In the genomic region with DNA sequence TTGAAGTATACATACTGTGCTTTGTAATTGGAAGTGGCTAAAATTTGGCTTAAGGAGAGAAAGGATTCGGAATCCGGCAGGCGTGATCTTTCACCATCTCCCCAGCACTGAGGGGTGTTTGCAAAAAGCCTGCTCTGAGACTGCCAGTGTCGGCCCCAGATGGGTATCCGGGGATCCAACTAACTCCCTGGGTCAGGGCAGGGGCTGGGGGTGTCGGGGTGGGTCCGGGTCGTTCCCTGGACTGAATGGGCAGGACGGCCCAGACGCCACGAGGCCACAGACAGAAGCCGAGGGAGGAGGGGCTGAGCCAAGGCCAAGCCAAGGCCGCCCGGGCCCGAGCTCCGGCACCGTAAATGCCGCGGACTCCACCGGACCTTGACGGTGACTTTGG, we compare ENCODE assay signal across 8 cellular contexts. TPM values are rescaled to one million over a fixed set of nuclear protein-coding genes. Genes with fewer than 3 reads are reported as not detected.
DNase-seq lines count a peak whose midpoint lies in the region; ATAC-seq and TF ChIP-seq lines count a peak whose summit lies in the region.

No MANE protein-coding gene starts in this region.

- no peaks in the 10 kb centered on the region for H3K9me3 Mint-ChIP-seq in activated B cell treated with CpG ODN at 0.5 μM for 24 hours

- peaks cover 0 to 44% (median 42%) of the 10 kb centered on the region in 9 donors for H3K36me3 ChIP-seq in heart right ventricle

- peak; percentile 19 for ATAC-seq in GM18868 (IDR thresholded peaks at IDR 0.05; ENCODE audit: unreplicated experiment)
- ATAC-seq in HG02943 (IDR thresholded peaks at IDR 0.05; ENCODE audit: low read depth, unreplicated experiment) = peak; percentile 14
- peak; percentile 11 for ATAC-seq in activated B cell treated with CpG ODN at 0.5 μM for 24 hours (ENCODE audit: low read depth)
- ATAC-seq in heart right ventricle = peak; percentile 24 to 61 (median 48)

- WGBS in heart right ventricle, 2 donors = 0 to 1% methylated on average over 21 of the region's 21 CpGs

- DNase-seq in activated B cell treated with CpG ODN at 0.5 μM for 24 hours (no peak), heart right ventricle (no peak), skeletal muscle cell (ENCODE audit: low read depth) (no peak), DMS53 (lab: John Stamatoyannopoulos, UW) (no peak), NOMO-1 treated with DMSO at 0.1 percent for 48 hours (lab: John Stamatoyannopoulos, UW; ENCODE audit: unreplicated experiment) (no peak)
- no peak for DNase-seq in effector CD8-positive, alpha-beta T cell (lab: John Stamatoyannopoulos, UW)

- TF ChIP-seq CTCF in activated B cell treated with CpG ODN at 0.5 μM for 24 hours (IDR thresholded peaks at IDR 0.05) = no peak
- no peak for TF ChIP-seq CTCF in heart right ventricle (IDR thresholded peaks at IDR 0.05)

- CTCF ChIA-PET in activated B cell treated with CpG ODN at 0.5 μM for 24 hours (lab: Charles Lee) = interaction anchor here (1.6 to 4.0 kb wide), 3 partner anchors 9 to 17 kb away, joined by 6 to 37 read pairs (median 8); a partner anchor contains a TSS

- peak overlapping the region; percentile 76 to 95 (median 90) for H3K27ac ChIP-seq in heart right ventricle

- H3K27ac Mint-ChIP-seq in activated B cell treated with CpG ODN at 0.5 μM for 24 hours = peak overlapping the region; percentile 90

- peak overlapping the region; percentile 88 for H3K4me3 Mint-ChIP-seq in activated B cell treated with CpG ODN at 0.5 μM for 24 hours

- intact Hi-C loops in activated B cell treated with CpG ODN at 0.5 μM for 24 hours (cut with micrococcal nuclease) = loop anchor here (5.0 kb wide), 1 partner anchor 540 kb away; no protein-coding TSS in a partner anchor
- intact Hi-C loops in heart right ventricle (cut with DNase I) = loop anchor here in 3 of 10 donors (2.0 to 10.0 kb wide), 3 partner anchors 70 to 222 kb away; a partner anchor contains a TSS

- no peaks in the 10 kb centered on the region for H3K27me3 Mint-ChIP-seq in activated B cell treated with CpG ODN at 0.5 μM for 24 hours

- H3K4me3 ChIP-seq in heart right ventricle (peak overlapping the region; percentile 51 to 95 (median 92)), skeletal muscle cell (ENCODE audit: low read depth, low read length) (peak overlapping the region; percentile 88)

- peaks cover 38% of the 10 kb centered on the region for H3K36me3 Mint-ChIP-seq in activated B cell treated with CpG ODN at 0.5 μM for 24 hours (ENCODE audit: low read depth)

- peaks cover 27 to 61% (median 56%) of the 10 kb centered on the region in 9 donors for H3K4me1 ChIP-seq in heart right ventricle

- POLR2A ChIA-PET in activated B cell treated with CpG ODN at 0.5 μM for 24 hours (lab: Charles Lee) = interaction anchor here (0.5 to 5.2 kb wide), 20 partner anchors 11 to 1643 kb away, joined by 3 to 124 read pairs (median 6); a partner anchor contains a TSS

- no peaks in the 10 kb centered on the region for H3K27me3 ChIP-seq in heart right ventricle

- H3K4me1 Mint-ChIP-seq in activated B cell treated with CpG ODN at 0.5 μM for 24 hours = peaks cover 61% of the 10 kb centered on the region

- no peaks in the 10 kb centered on the region for H3K9me3 ChIP-seq in heart right ventricle

RNA-seq across cellular contexts. Expression of a gene that starts 0.3 kb away (rescaled TPM):
- total RNA-seq in activated B cell treated with CpG ODN at 0.5 μM for 24 hours (225 and 227 TPM in 2 replicates), heart right ventricle (100 to 1,000 TPM in 3 of 10 donors, 10 to 100 TPM in 7; 60.3 to 178 (median 83.7) TPM)
- 100 to 1,000 TPM; 237 to 600 TPM for polyA plus RNA-seq in heart right ventricle

RNA-seq across cellular contexts. Expression of a gene that starts 10.9 kb away (rescaled TPM):
- 41.7 and 46.2 TPM in 2 replicates for total RNA-seq in activated B cell treated with CpG ODN at 0.5 μM for 24 hours
- total RNA-seq in heart right ventricle = 10 to 100 TPM in 1 of 10 donors, 1 to 10 TPM in 6, under 1 TPM in 3; 0.66 to 10.0 (median 1.6) TPM
- 1 to 10 TPM; 1.4 to 9.3 TPM for polyA plus RNA-seq in heart right ventricle
